Comparison of ENCODE assay signal across 9 cellular contexts in genomic region chr13:114025432-114026127, GRCh38. TPM values are rescaled to one million over a fixed set of nuclear protein-coding genes. Genes with fewer than 3 reads are reported as not detected.
DNase-seq lines count a peak whose midpoint lies in the region; ATAC-seq lines count a peak whose summit lies in the region.
"Had no signal": no experiment of that assay in that cellular context is flagged by ENCODE, and none has a peak within 500 bp of the region (broad histone marks: within the 10 kb centered on the region; RNA-seq: fewer than 3 reads in every experiment).

No MANE protein-coding gene starts in this region.

- H3K9me3 ChIP-seq in NT2/D1 (ENCODE audit: insufficient read depth, low read length), result no peaks in the 10 kb centered on the region

- peak overlapping the region; percentile 46 for H3K9ac ChIP-seq in NT2/D1 (ENCODE audit: insufficient read length, low read depth)

- H3K36me3 Mint-ChIP-seq in activated CD4-positive, alpha-beta T cell treated with anti-CD3 and anti-CD28 coated beads, Interleukin-2, amount 10 ng/mL, durations not matched to agents 24 days and 14 days (ENCODE audit: low read depth), result peaks cover 40% of the 10 kb centered on the region

- no peaks in the 10 kb centered on the region for H3K27me3 ChIP-seq in NT2/D1 (ENCODE audit: insufficient read depth, insufficient read length)

- H3K27me3 Mint-ChIP-seq in activated CD4-positive, alpha-beta T cell treated with anti-CD3 and anti-CD28 coated beads, Interleukin-2, amount 10 ng/mL, durations not matched to agents 24 days and 14 days, result no peaks in the 10 kb centered on the region

- H3K27ac Mint-ChIP-seq in activated CD4-positive, alpha-beta T cell treated with anti-CD3 and anti-CD28 coated beads, Interleukin-2, amount 10 ng/mL, durations not matched to agents 24 days and 14 days, result no peak overlapping the region

- ATAC-seq in GM21737 (IDR thresholded peaks at IDR 0.05; ENCODE audit: unreplicated experiment), result no peak
- ATAC-seq: activated CD4-positive, CD25-positive, alpha-beta regulatory T cell treated with anti-CD3 and anti-CD28 coated beads, Interleukin-2, amount 50 U/mL, for 24 hours had no signal

- no peak overlapping the region for H3K4me3 ChIP-seq in NT2/D1 (ENCODE audit: insufficient read length, low read depth)

- DNase-seq in GM04504 (ENCODE audit: low read depth), result peak; percentile 37
- no peak for DNase-seq in NT2/D1 (ENCODE audit: low read depth, low spot score)
- DNase-seq in fibroblast of the conjunctiva (ENCODE audit: low read depth), result peak; percentile 43
- DNase-seq in pons (ENCODE audit: low spot score), result peak; percentile 28
- DNase-seq in RKO (ENCODE audit: low spot score), result no peak
- no peak for DNase-seq in LoVo (ENCODE audit: low spot score)
- no peak for DNase-seq in activated CD4-positive, alpha-beta T cell treated with anti-CD3 and anti-CD28 coated beads, Interleukin-2, amount 10 ng/mL, durations not matched to agents 24 days and 14 days

- peaks cover 59% of the 10 kb centered on the region for H3K36me3 ChIP-seq in NT2/D1 (ENCODE audit: insufficient read depth, insufficient read length, low read length)

- H3K4me3 Mint-ChIP-seq in activated CD4-positive, alpha-beta T cell treated with anti-CD3 and anti-CD28 coated beads, Interleukin-2, amount 10 ng/mL, durations not matched to agents 24 days and 14 days, result no peak overlapping the region

- no peaks in the 10 kb centered on the region for H3K9me3 Mint-ChIP-seq in activated CD4-positive, alpha-beta T cell treated with anti-CD3 and anti-CD28 coated beads, Interleukin-2, amount 10 ng/mL, durations not matched to agents 24 days and 14 days

- no peaks in the 10 kb centered on the region for H3K4me1 Mint-ChIP-seq in activated CD4-positive, alpha-beta T cell treated with anti-CD3 and anti-CD28 coated beads, Interleukin-2, amount 10 ng/mL, durations not matched to agents 24 days and 14 days

- intact Hi-C loops in activated CD4-positive, alpha-beta T cell treated with anti-CD3 and anti-CD28 coated beads, Interleukin-2, amount 10 ng/mL, durations not matched to agents 24 days and 14 days (cut with micrococcal nuclease), result no loop called here

- H3K4me1 ChIP-seq in NT2/D1 (ENCODE audit: insufficient read depth, insufficient read length), result peaks cover 27% of the 10 kb centered on the region

RNA-seq across cellular contexts. Expression of gene C13orf46, which starts 51.7 kb away (rescaled TPM):
- 0.57 and 0.61 TPM in 2 replicates for total RNA-seq in activated CD4-positive, alpha-beta T cell treated with anti-CD3 and anti-CD28 coated beads, Interleukin-2, amount 10 ng/mL, durations not matched to agents 24 days and 14 days

Comparison
In these comparisons a context has a peak if more than half of its experiments do, and no peak if none do; other contexts are left out.
1. DNase-seq: peak in GM04504 (single experiment), fibroblast of the conjunctiva (single experiment) and pons (single experiment); none in NT2/D1 (single experiment), RKO (single experiment), LoVo (single experiment) and activated CD4-positive, alpha-beta T cell treated with anti-CD3 and anti-CD28 coated beads, Interleukin-2, amount 10 ng/mL, durations not matched to agents 24 days and 14 days (single experiment).